ENCODE assay signal across 9 cellular contexts in the genomic region with DNA sequence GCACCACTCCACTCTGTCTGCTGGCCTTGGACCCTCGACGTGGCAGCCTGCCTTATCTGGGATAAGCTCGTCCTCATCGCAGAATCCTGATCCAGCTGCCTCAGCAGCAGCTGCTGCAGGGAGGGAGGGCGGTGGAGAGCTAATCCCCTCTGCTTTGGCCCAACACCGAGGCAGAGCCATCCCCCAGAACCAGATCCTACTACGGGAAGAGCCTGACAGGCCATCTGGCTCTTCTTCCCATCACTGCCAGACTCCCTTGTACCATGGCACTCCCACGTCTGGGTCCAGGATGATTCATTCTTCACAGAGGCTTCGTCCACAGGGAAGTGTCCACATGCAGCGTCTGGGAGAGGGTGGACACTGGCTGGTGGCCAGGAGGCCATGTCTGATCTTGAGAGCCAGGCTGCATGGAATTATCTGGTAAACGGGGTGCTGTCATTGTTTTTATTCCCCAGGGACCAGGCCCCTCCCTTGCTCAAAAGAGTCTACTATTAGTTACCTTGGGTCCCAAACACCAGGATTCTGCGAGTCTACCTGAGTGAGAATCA. TPM values are rescaled to one million over a fixed set of nuclear protein-coding genes. Genes with fewer than 3 reads are reported as not detected.
A peak's percentile ranks its signal among the peaks of the same experiment; 100 is the strongest.
DNase-seq lines count a peak whose midpoint lies in the region; ATAC-seq and TF ChIP-seq lines count a peak whose summit lies in the region.
"Had no signal": no experiment of that assay in that cellular context is flagged by ENCODE, and none has a peak within 500 bp of the region (broad histone marks: within the 10 kb centered on the region; RNA-seq: fewer than 3 reads in every experiment).

No MANE protein-coding gene starts in this region.

- no TSS peak for BruUV-seq in HCT116 (replicated peaks; lab: Mats Ljungman, UMichigan)

- TF ChIP-seq EP300 in transverse colon (IDR thresholded peaks at IDR 0.05; ENCODE audit: low read depth), result no peak

- TF ChIP-seq CTCF in AG04449 (IDR thresholded peaks at IDR 0.05; ENCODE audit: insufficient read depth, low read length, missing control alignments) (no peak), HCT116 (IDR thresholded peaks at IDR 0.05 in 2 of 3, conservative IDR thresholded peaks at IDR 0.05 in 1 of 3; ENCODE audit: borderline replicate concordance in 1 of 3, insufficient read depth in 1 of 3, low read depth in 2 of 3, low read length in 2 of 3) (no peak), brain microvascular endothelial cell (IDR thresholded peaks at IDR 0.05; ENCODE audit: low read depth, low read length, missing control alignments) (no peak), lower lobe of right lung (IDR thresholded peaks at IDR 0.05) (no peak), transverse colon (IDR thresholded peaks at IDR 0.05) (no peak)

- TF ChIP-seq RAD21 in HCT116 (IDR thresholded peaks at IDR 0.05; ENCODE audit: low read depth), result no peak

- H3K27ac ChIP-seq in HCT116 (ENCODE audit: low read depth, low read length), result no peak overlapping the region
- H3K27ac ChIP-seq in brain microvascular endothelial cell, result peak overlapping the region; percentile 67
- H3K27ac ChIP-seq in lower lobe of right lung, result no peak overlapping the region
- no peak overlapping the region for H3K27ac ChIP-seq in transverse colon
- H3K27ac ChIP-seq: right lobe of liver had no signal

- H3K27me3 ChIP-seq in HCT116 (ENCODE audit: insufficient read depth, low read length) (peaks cover 11% of the 10 kb centered on the region; the same call in 1 of the 2 replicates), brain microvascular endothelial cell (replicated peaks) (no peaks in the 10 kb centered on the region), lower lobe of right lung (ENCODE audit: low read depth) (no peaks in the 10 kb centered on the region), transverse colon (no peaks in the 10 kb centered on the region)
- H3K27me3 ChIP-seq: right lobe of liver had no signal

- WGBS in transverse colon (ENCODE audit: low coverage in 1 of 2), 2 donors, result 43 to 56% methylated on average over 3 to 11 of the region's 12 CpGs

- in situ Hi-C loops in brain microvascular endothelial cell (cut with HindIII; ENCODE audit: low pct_ligation_motif_present, low sequenced_read_pairs), result no loop called here
- in situ Hi-C loops in transverse colon (cut with MboI; ENCODE audit: low pct_ligation_motif_present in 1 of 4, low pct_unique_long_range_greater_than_20kb in 1 of 4, low sequenced_read_pairs in 3 of 4), result loop anchor here in 3 of 4 donors (10.0 to 25.0 kb wide), 2 partner anchors 86 to 94 kb away; no protein-coding TSS in a partner anchor

- intact Hi-C loops in HCT116 (cut with micrococcal nuclease) (loop anchor here (5.0 kb wide), 1 partner anchor 39 kb away; no protein-coding TSS in a partner anchor), lower lobe of right lung (cut with DNase I) (no loop called here), transverse colon (cut with DNase I; ENCODE audit: low total_unique reads) (no loop called here)

- H3K9me3 ChIP-seq in HCT116 (ENCODE audit: control insufficient read depth in 1 of 2, insufficient read depth in 1 of 2, low read depth in 1 of 2, low read length in 2 of 2), result no peaks in the 10 kb centered on the region
- no peaks in the 10 kb centered on the region for H3K9me3 ChIP-seq in lower lobe of right lung
- H3K9me3 ChIP-seq in transverse colon, result no peaks in the 10 kb centered on the region
- H3K9me3 ChIP-seq: right lobe of liver had no signal

- no peaks in the 10 kb centered on the region for H4K20me1 ChIP-seq in HCT116 (ENCODE audit: insufficient read depth)

- CTCF ChIA-PET in AG04449 (lab: Yijun Ruan, JAX), result interaction anchor here (0.7 to 8.2 kb wide), 6 partner anchors 14 to 141 kb away, joined by 3 to 51 read pairs (median 4); no protein-coding TSS in a partner anchor
- CTCF ChIA-PET in HCT116 (lab: Charles Lee), result interaction anchor here (0.9 kb wide), 1 partner anchor 9 kb away, joined by 3 read pairs; no protein-coding TSS in a partner anchor

- no peaks in the 10 kb centered on the region for H3K9me2 ChIP-seq in HCT116 (ENCODE audit: insufficient read depth)

- ATAC-seq in HCT116 (no peak), lower lobe of right lung (peak; percentile 37 to 39), HG03196 (IDR thresholded peaks at IDR 0.05; ENCODE audit: unreplicated experiment) (no peak), HG02678 (IDR thresholded peaks at IDR 0.05; ENCODE audit: unreplicated experiment) (no peak), HG03354 (IDR thresholded peaks at IDR 0.05; ENCODE audit: poor library complexity, severe bottlenecking, unreplicated experiment) (no peak)

- RAD21 ChIA-PET in HCT116 (lab: Charles Lee; ENCODE audit: low non-redundant PET in 1 of 2, low total read pairs in 2 of 2, uncharacterized antibody in 2 of 2, unreplicated experiment in 2 of 2), result no interaction called here

- POLR2A ChIA-PET in AG04449 (lab: Yijun Ruan, JAX) (no interaction called here), HCT116 (lab: Charles Lee) (interaction anchor here (1.0 kb wide), 1 partner anchor 9 kb away, joined by 3 read pairs; no protein-coding TSS in a partner anchor)

- no peak overlapping the region for H3K9ac ChIP-seq in HCT116 (ENCODE audit: low read length)

- H3K4me1 ChIP-seq in HCT116 (ENCODE audit: control insufficient read depth in 1 of 2, insufficient read depth in 2 of 2, low read length in 2 of 2) (peaks cover 0 to 31% of the 10 kb centered on the region in 2 experiments; a peak in 2 of 4 replicates), lower lobe of right lung (no peaks in the 10 kb centered on the region), transverse colon (peaks cover 0 to 4% (median 0%) of the 10 kb centered on the region in 4 donors)
- H3K4me1 ChIP-seq: right lobe of liver had no signal

- no peak overlapping the region for H2AFZ ChIP-seq in HCT116 (ENCODE audit: low read depth, low read length, poor library complexity, severe bottlenecking)

- H3K36me3 ChIP-seq in HCT116 (ENCODE audit: control insufficient read depth in 1 of 2, insufficient read depth in 2 of 2, low read length in 2 of 2) (no peaks in the 10 kb centered on the region), brain microvascular endothelial cell (replicated peaks) (no peaks in the 10 kb centered on the region), lower lobe of right lung (no peaks in the 10 kb centered on the region), transverse colon (no peaks in the 10 kb centered on the region)
- H3K36me3 ChIP-seq: right lobe of liver had no signal

- DNase-seq in AG04449 (ENCODE audit: low read depth, low spot score) (peak; percentile 38), HCT116 (ENCODE audit: low read depth, low spot score) (no peak), brain microvascular endothelial cell (peak; percentile 87), lower lobe of right lung (no peak), transverse colon (no peak)

- TF ChIP-seq POLR2A in HCT116 (IDR thresholded peaks at IDR 0.05; ENCODE audit: borderline replicate concordance, extremely low read depth, insufficient read depth, insufficient read length), result no peak
- no peak for TF ChIP-seq POLR2A in transverse colon (IDR thresholded peaks at IDR 0.05)

- H3K4me3 ChIP-seq in AG04449 (ENCODE audit: low read depth, low read length), result no peak overlapping the region
- no peak overlapping the region for H3K4me3 ChIP-seq in HCT116 (replicated peaks in 1 of 2; ENCODE audit: low read depth in 1 of 2, low read length in 2 of 2)
- H3K4me3 ChIP-seq in brain microvascular endothelial cell (ENCODE audit: low read depth, low read length), result no peak overlapping the region
- H3K4me3 ChIP-seq in lower lobe of right lung, result no peak overlapping the region
- no peak overlapping the region for H3K4me3 ChIP-seq in transverse colon
- H3K4me3 ChIP-seq: right lobe of liver had no signal

- no peak overlapping the region for H3K4me2 ChIP-seq in HCT116 (ENCODE audit: low read length)

- no peaks in the 10 kb centered on the region for H3K79me2 ChIP-seq in HCT116 (ENCODE audit: insufficient read depth, low read length)

TF ChIP-seq in HCT116, 20 proteins besides CTCF, POLR2A, EP300 and RAD21:
- TF ChIP-seq, protein P1, sequence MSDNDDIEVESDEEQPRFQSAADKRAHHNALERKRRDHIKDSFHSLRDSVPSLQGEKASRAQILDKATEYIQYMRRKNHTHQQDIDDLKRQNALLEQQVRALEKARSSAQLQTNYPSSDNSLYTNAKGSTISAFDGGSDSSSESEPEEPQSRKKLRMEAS (IDR thresholded peaks at IDR 0.05), result peak; percentile 79
- no peak for TF ChIP-seq JUND (IDR thresholded peaks at IDR 0.05)

RNA-seq across cellular contexts. Expression of gene PKP1, which starts 14.6 kb away (rescaled TPM):
- total RNA-seq in HCT116 (2021; ENCODE audit: unreplicated experiment) (0.07 TPM), lower lobe of right lung (2.2 TPM), transverse colon (under 1 TPM in 2 of 4 donors, not detected in 2; 0.14 to 0.32 TPM)
- polyA plus RNA-seq in HCT116 (2012), result 0.01 and 0.07 TPM in 2 replicates
- total RNA-seq: right lobe of liver had no signal

Comparison
In these comparisons a context has a peak if more than half of its experiments do, and no peak if none do; other contexts are left out.
1. DNase-seq: peak in AG04449 (single experiment) and brain microvascular endothelial cell (single experiment); none in HCT116 (single experiment), lower lobe of right lung (single experiment) and transverse colon (single experiment).
2. ATAC-seq: peak in lower lobe of right lung (2 of 2); none in HCT116 (single experiment), HG03196 (single experiment), HG02678 (single experiment) and HG03354 (single experiment).